In genomic region chr1:42335809-42336518, GRCh38 we compare ENCODE assay signal across 8 cellular contexts. TPM values are rescaled to one million over a fixed set of nuclear protein-coding genes. Genes with fewer than 3 reads are reported as not detected.
DNase-seq lines count a peak whose midpoint lies in the region; ATAC-seq and TF ChIP-seq lines count a peak whose summit lies in the region.

No MANE protein-coding gene starts in this region.

- H3K27me3 ChIP-seq in brain microvascular endothelial cell (replicated peaks) = no peaks in the 10 kb centered on the region
- H3K27me3 ChIP-seq in suprapubic skin = no peaks in the 10 kb centered on the region

- WGBS in suprapubic skin = 12% methylated on average over 9 of the region's 9 CpGs

- H3K4me1 ChIP-seq in suprapubic skin = peaks cover 37% of the 10 kb centered on the region

- H3K4me3 ChIP-seq in brain microvascular endothelial cell (ENCODE audit: low read depth, low read length) = peak overlapping the region; percentile 99
- peak overlapping the region; percentile 79 for H3K4me3 ChIP-seq in suprapubic skin

- H3K27ac ChIP-seq in brain microvascular endothelial cell (no peak overlapping the region), suprapubic skin (peak overlapping the region; percentile 90)

- no peak for TF ChIP-seq CTCF in brain microvascular endothelial cell (IDR thresholded peaks at IDR 0.05; ENCODE audit: low read depth, low read length, missing control alignments)
- no peak for TF ChIP-seq CTCF in suprapubic skin (IDR thresholded peaks at IDR 0.05)

- ATAC-seq in GM18517 (IDR thresholded peaks at IDR 0.05; ENCODE audit: unreplicated experiment) = peak; percentile 15
- ATAC-seq in left lobe of liver = peak; percentile 66

- no peaks in the 10 kb centered on the region for H3K9me3 ChIP-seq in suprapubic skin

- DNase-seq in AG08396 (ENCODE audit: low spot score) (peak; percentile 40), NCI-H510A (lab: John Stamatoyannopoulos, UW) (peak; percentile 50), brain microvascular endothelial cell (peak; percentile 36), left lobe of liver (ENCODE audit: low spot score) (no peak), suprapubic skin (ENCODE audit: low spot score in 2 of 2) (peak in 1 of 2 donors; percentile 66), UCSD-AML1 (lab: John Stamatoyannopoulos, UW; ENCODE audit: unreplicated experiment) (no peak)
- DNase-seq in stimulated activated CD4-positive, alpha-beta T cell treated with anti-CD3 and anti-CD28 coated beads, Interleukin-1b, Interleukin-23, amount 100 ng/mL, for 48 hours = no peak

- H3K36me3 ChIP-seq in brain microvascular endothelial cell (replicated peaks) (peaks cover 2% of the 10 kb centered on the region), suprapubic skin (no peaks in the 10 kb centered on the region)

- TF ChIP-seq POLR2A in suprapubic skin (IDR thresholded peaks at IDR 0.05) = no peak

- in situ Hi-C loops in brain microvascular endothelial cell (cut with HindIII; ENCODE audit: low pct_ligation_motif_present, low sequenced_read_pairs) = no loop called here

- no peak for TF ChIP-seq EP300 in suprapubic skin (IDR thresholded peaks at IDR 0.05)

RNA-seq across cellular contexts. Expression of gene FOXJ3, which starts 0.9 kb away (rescaled TPM):
- 13.7 TPM for total RNA-seq in left lobe of liver
- total RNA-seq in suprapubic skin = 10 to 100 TPM; 37.0 to 71.0 (median 41.1) TPM

RNA-seq across cellular contexts. Expression of gene RIMKLA, which starts 44.6 kb away (rescaled TPM):
- total RNA-seq in left lobe of liver = 0.25 TPM
- under 1 TPM; 0.11 to 0.93 (median 0.54) TPM for total RNA-seq in suprapubic skin

Comparison
In these comparisons a context has a peak if more than half of its experiments do, and no peak if none do; other contexts are left out.
1. DNase-seq: peak in AG08396 (single experiment), NCI-H510A (single experiment) and brain microvascular endothelial cell (single experiment); none in left lobe of liver (single experiment), UCSD-AML1 (single experiment) and stimulated activated CD4-positive, alpha-beta T cell treated with anti-CD3 and anti-CD28 coated beads, Interleukin-1b, Interleukin-23, amount 100 ng/mL, for 48 hours (single experiment).